Comparison of ENCODE assay signal across 16 cellular contexts in genomic region chr20:10922941-10923340, GRCh38.
DNase-seq lines count a peak whose midpoint lies in the region; ATAC-seq, FAIRE-seq and TF ChIP-seq lines count a peak whose summit lies in the region.
"Had no signal": no experiment of that assay in that cellular context is flagged by ENCODE, and none has a peak within 500 bp of the region (broad histone marks: within the 10 kb centered on the region; RNA-seq: fewer than 3 reads in every experiment).

No MANE protein-coding gene starts in this region.

- intact Hi-C loops in colonic mucosa (cut with DNase I): no loop called here

- peak overlapping the region in 2 of 3 experiments; percentile 4 to 18 for H3K4me3 Mint-ChIP-seq in nephron

- H3K36me3 ChIP-seq in MG63 (no peaks in the 10 kb centered on the region), colonic mucosa (no peaks in the 10 kb centered on the region)
- H3K36me3 ChIP-seq: gastrocnemius medialis, stomach had no signal

- peaks cover 41% of the 10 kb centered on the region for H3K4me1 Mint-ChIP-seq in nephron

- H3K9me3 Mint-ChIP-seq in nephron: no peaks in the 10 kb centered on the region

- peaks cover 3% of the 10 kb centered on the region for H3K27me3 Mint-ChIP-seq in nephron (ENCODE audit: low read depth)

- peak; percentile 93 for DNase-seq in AG10803 (ENCODE audit: low read depth)
- DNase-seq in MG63: peak; percentile 54
- DNase-seq in colonic mucosa: no peak
- DNase-seq in superior temporal gyrus (ENCODE audit: extremely low spot score): no peak
- DNase-seq in MV-4-11 (lab: John Stamatoyannopoulos, UW): no peak
- no peak for DNase-seq in frontal cortex (ENCODE audit: low spot score in 2 of 2)
- DNase-seq: activated CD4-positive, alpha-beta T cell treated with anti-CD3 and anti-CD28 coated beads for 48 hours; gastrocnemius medialis; mucosa of descending colon; NCI-H2081; Right ventricle myocardium superior; stomach had no signal

- no peaks in the 10 kb centered on the region for H3K4me1 ChIP-seq in colonic mucosa
- H3K4me1 ChIP-seq: gastrocnemius medialis had no signal

- no peaks in the 10 kb centered on the region for H3K36me3 Mint-ChIP-seq in nephron (ENCODE audit: low read depth)

- H3K9me3 ChIP-seq in MG63 (no peaks in the 10 kb centered on the region), colonic mucosa (no peaks in the 10 kb centered on the region)
- H3K9me3 ChIP-seq: gastrocnemius medialis, mucosa of descending colon, stomach had no signal

- no peak overlapping the region for H3K9ac ChIP-seq in colonic mucosa (ENCODE audit: low read depth in 2 of 2, low read length in 2 of 2)

- FAIRE-seq in frontal cortex (lab: Jason Lieb, UNC): no peak
- FAIRE-seq: H54 had no signal

- peak overlapping the region; percentile 18 for H3K27ac ChIP-seq in colonic mucosa
- H3K27ac ChIP-seq: gastrocnemius medialis had no signal

- TF ChIP-seq CTCF in AG10803 (conservative IDR thresholded peaks at IDR 0.05; ENCODE audit: low read length) (no peak), colonic mucosa (IDR thresholded peaks at IDR 0.05) (no peak), nephron (IDR thresholded peaks at IDR 0.05; ENCODE audit: unreplicated experiment in 3 of 3) (no peak)

- H3K4me3 ChIP-seq in AG10803 (ENCODE audit: low read length) (no peak overlapping the region), MG63 (no peak overlapping the region), colonic mucosa (no peak overlapping the region)
- H3K4me3 ChIP-seq: gastrocnemius medialis, mucosa of descending colon, stomach had no signal

- H3K27me3 ChIP-seq in MG63: no peaks in the 10 kb centered on the region
- no peaks in the 10 kb centered on the region for H3K27me3 ChIP-seq in colonic mucosa
- H3K27me3 ChIP-seq: gastrocnemius medialis, stomach had no signal

- peak overlapping the region; percentile 68 to 92 (median 85) for H3K27ac Mint-ChIP-seq in nephron
- H3K27ac Mint-ChIP-seq: activated naive CD4-positive, alpha-beta T cell treated with anti-CD3 and anti-CD28 coated beads, Interleukin-2, amount 50 U/mL, for 72 hours had no signal

- no peak for ATAC-seq in HG02571 (IDR thresholded peaks at IDR 0.05; ENCODE audit: unreplicated experiment)
- ATAC-seq: activated naive CD4-positive, alpha-beta T cell treated with anti-CD3 and anti-CD28 coated beads, Interleukin-2, amount 50 U/mL, for 72 hours; gastrocnemius medialis; mucosa of descending colon had no signal

Comparison
In these comparisons a context has a peak if more than half of its experiments do, and no peak if none do; other contexts are left out.
1. DNase-seq: peak in AG10803 (single experiment) and MG63 (single experiment); none in colonic mucosa (single experiment), superior temporal gyrus (single experiment), MV-4-11 (single experiment) and frontal cortex (0 of 2).